ENCODE assay signal across 17 cellular contexts in genomic region chr15:67179411-67179995, GRCh38.
DNase-seq lines count a peak whose midpoint lies in the region; ATAC-seq and TF ChIP-seq lines count a peak whose summit lies in the region.
"Had no signal": no experiment of that assay in that cellular context is flagged by ENCODE, and none has a peak within 500 bp of the region (broad histone marks: within the 10 kb centered on the region; RNA-seq: fewer than 3 reads in every experiment).

No MANE protein-coding gene starts in this region.

- no peaks in the 10 kb centered on the region for H3K9me3 Mint-ChIP-seq in HFFc6
- H3K9me3 Mint-ChIP-seq: activated naive CD8-positive, alpha-beta T cell treated with anti-CD3 and anti-CD28 coated beads, Interleukin-2, amount 10 ng/mL, durations not matched to agents 7 days and 5 days; naive thymus-derived CD8-positive, alpha-beta T cell had no signal

- TF ChIP-seq POLR2A in gastrocnemius medialis (IDR thresholded peaks at IDR 0.05) = no peak

- peaks cover 16% of the 10 kb centered on the region for H3F3A ChIP-seq in SK-N-SH (replicated peaks; ENCODE audit: insufficient read depth)

- H3K36me3 ChIP-seq in SK-N-SH (replicated peaks in 1 of 2; ENCODE audit: control insufficient read depth in 1 of 2, insufficient read depth in 2 of 2, low read length in 1 of 2) = peaks cover 5 to 13% of the 10 kb centered on the region in 2 experiments
- peaks cover 0 to 6% of the 10 kb centered on the region in 2 donors for H3K36me3 ChIP-seq in gastrocnemius medialis

- POLR2A ChIA-PET in SK-N-SH (lab: Yijun Ruan, JAX) = no interaction called here

- 88% methylated on average over 8 of the region's 9 CpGs for WGBS in SK-N-SH (ENCODE audit: low lambda C conversion rate)

- H3K4me3 ChIP-seq in SK-N-SH (ENCODE audit: low read depth in 2 of 2, low read length in 1 of 2) = no peak overlapping the region
- H3K4me3 ChIP-seq in coronary artery = no peak overlapping the region
- H3K4me3 ChIP-seq in gastrocnemius medialis = no peak overlapping the region
- H3K4me3 ChIP-seq: Peyer's patch had no signal

- H3K9me3 ChIP-seq in SK-N-SH (no peaks in the 10 kb centered on the region), gastrocnemius medialis (no peaks in the 10 kb centered on the region)
- H3K9me3 ChIP-seq: Peyer's patch had no signal

- no peaks in the 10 kb centered on the region for H4K20me1 ChIP-seq in SK-N-SH (ENCODE audit: insufficient read depth)

- TF ChIP-seq CTCF in SK-N-SH (IDR thresholded peaks at IDR 0.05) = no peak
- no peak for TF ChIP-seq CTCF in HFFc6 (IDR thresholded peaks at IDR 0.05)
- TF ChIP-seq CTCF in coronary artery (IDR thresholded peaks at IDR 0.05) = no peak
- no peak for TF ChIP-seq CTCF in gastrocnemius medialis (IDR thresholded peaks at IDR 0.05 in 4 of 5, conservative IDR thresholded peaks at IDR 0.05 in 1 of 5)

- no peak for DNase-seq in SK-N-SH
- no peak for DNase-seq in HFFc6
- peak; percentile 61 for DNase-seq in coronary artery (ENCODE audit: low spot score)
- peak in 1 of 2 donors; percentile 8 for DNase-seq in gastrocnemius medialis
- DNase-seq in inferior parietal cortex (ENCODE audit: extremely low spot score) = no peak
- DNase-seq in EL = no peak
- DNase-seq: activated CD8-positive, alpha-beta memory T cell treated with anti-CD3 and anti-CD28 coated beads for 24 hours; activated naive CD8-positive, alpha-beta T cell treated with anti-CD3 and anti-CD28 coated beads, Interleukin-2, amount 10 ng/mL, durations not matched to agents 7 days and 5 days; left colon; NCI-H1436 treated with DMSO at 0.1 percent for 48 hours; stimulated activated naive CD4-positive, alpha-beta T cell treated with Interleukin-2 at 50 U/mL for 16 hours had no signal

- H2AFZ ChIP-seq in SK-N-SH (ENCODE audit: low read depth) = no peak overlapping the region

- TF ChIP-seq RAD21 in SK-N-SH (IDR thresholded peaks at IDR 0.05; ENCODE audit: low read length) = no peak

- H3K4me2 ChIP-seq in SK-N-SH = no peak overlapping the region
- H3K4me2 ChIP-seq: KMS-11 had no signal

- in situ Hi-C loops in gastrocnemius medialis (cut with MboI; ENCODE audit: low sequenced_read_pairs in 4 of 4) = no loop called here

- peak overlapping the region; percentile 36; the same call in 1 of the 2 replicates for H3K9ac ChIP-seq in SK-N-SH
- H3K9ac ChIP-seq: KMS-11 had no signal

- peaks cover 23% of the 10 kb centered on the region for H3K79me2 ChIP-seq in SK-N-SH (ENCODE audit: insufficient read depth)

- peak overlapping the region; percentile 90 for H3K27ac Mint-ChIP-seq in HFFc6
- H3K27ac Mint-ChIP-seq: activated naive CD8-positive, alpha-beta T cell treated with anti-CD3 and anti-CD28 coated beads, Interleukin-2, amount 10 ng/mL, durations not matched to agents 7 days and 5 days had no signal

- ATAC-seq in SK-N-SH treated with all-trans-retinoic acid at 6 μM for 48 hours = no peak
- no peak for ATAC-seq in gastrocnemius medialis
- ATAC-seq in esophagus mucosa = no peak
- ATAC-seq: left colon; naive thymus-derived CD8-positive, alpha-beta T cell had no signal

- H3K27ac ChIP-seq in SK-N-SH (ENCODE audit: low read depth in 2 of 2, low read length in 1 of 2) (peak overlapping the region in 1 of 2 experiments; percentile 89; a peak in 2 of 4 replicates), coronary artery (no peak overlapping the region), gastrocnemius medialis (peak overlapping the region; percentile 61 to 99 (median 95))
- H3K27ac ChIP-seq: epithelial cell of prostate, KMS-11 had no signal

- H3K9me2 ChIP-seq in SK-N-SH = no peaks in the 10 kb centered on the region

- no peak for TF ChIP-seq EP300 in SK-N-SH (IDR thresholded peaks at IDR 0.05; ENCODE audit: borderline replicate concordance in 1 of 2, low read depth in 1 of 2, low read length in 1 of 2)

- peaks cover 84% of the 10 kb centered on the region for H3K4me1 Mint-ChIP-seq in HFFc6 (ENCODE audit: low read depth)

- peaks cover 40% of the 10 kb centered on the region for H3K27me3 Mint-ChIP-seq in HFFc6 (ENCODE audit: insufficient read depth)
- H3K27me3 Mint-ChIP-seq: activated naive CD8-positive, alpha-beta T cell treated with anti-CD3 and anti-CD28 coated beads, Interleukin-2, amount 10 ng/mL, durations not matched to agents 7 days and 5 days; naive thymus-derived CD8-positive, alpha-beta T cell had no signal

- intact Hi-C loops in gastrocnemius medialis (cut with DNase I; ENCODE audit: low total_unique reads) = no loop called here

- H3K4me1 ChIP-seq in SK-N-SH (ENCODE audit: control insufficient read depth in 1 of 2, insufficient read depth in 2 of 2, low read depth in 1 of 2, low read length in 1 of 2) = peaks cover 42 to 48% of the 10 kb centered on the region in 2 experiments; a peak in 3 of 4 replicates
- H3K4me1 ChIP-seq in gastrocnemius medialis = peaks cover 43 to 71% of the 10 kb centered on the region in 2 donors

- CTCF ChIA-PET in SK-N-SH (lab: Yijun Ruan, JAX) = interaction anchor here (1.7 kb wide), 1 partner anchor 12 kb away, joined by 6 read pairs; no protein-coding TSS in a partner anchor

- H3K27me3 ChIP-seq in SK-N-SH (ENCODE audit: insufficient read depth) (no peaks in the 10 kb centered on the region), gastrocnemius medialis (no peaks in the 10 kb centered on the region)
- H3K27me3 ChIP-seq: Peyer's patch had no signal

- H3K36me3 Mint-ChIP-seq in HFFc6 (ENCODE audit: low read depth) = peaks cover 58% of the 10 kb centered on the region
- H3K36me3 Mint-ChIP-seq: activated naive CD8-positive, alpha-beta T cell treated with anti-CD3 and anti-CD28 coated beads, Interleukin-2, amount 10 ng/mL, durations not matched to agents 7 days and 5 days had no signal

- H3K4me3 Mint-ChIP-seq in HFFc6 = peak overlapping the region; percentile 16
- H3K4me3 Mint-ChIP-seq: activated naive CD8-positive, alpha-beta T cell treated with anti-CD3 and anti-CD28 coated beads, Interleukin-2, amount 10 ng/mL, durations not matched to agents 7 days and 5 days; naive thymus-derived CD8-positive, alpha-beta T cell had no signal

TF ChIP-seq in SK-N-SH, 30 proteins besides CTCF, POLR2A, EP300 and RAD21:
- no peak for TF ChIP-seq NFIC (IDR thresholded peaks at IDR 0.05; ENCODE audit: borderline replicate concordance)
- no peak for TF ChIP-seq POLR2AphosphoS5 (IDR thresholded peaks at IDR 0.05; ENCODE audit: low read depth, low read length)
- TF ChIP-seq RFX5 (IDR thresholded peaks at IDR 0.05; ENCODE audit: low read length) = no peak
- TF ChIP-seq FOXM1 (IDR thresholded peaks at IDR 0.05; ENCODE audit: low read depth) = no peak
- no peak for TF ChIP-seq PBX3 (IDR thresholded peaks at IDR 0.05)
- TF ChIP-seq YY1 (IDR thresholded peaks at IDR 0.05; ENCODE audit: low read depth) = no peak
- no peak for TF ChIP-seq ELF1 (IDR thresholded peaks at IDR 0.05)
- TF ChIP-seq CHD2 (IDR thresholded peaks at IDR 0.05; ENCODE audit: low read length, partially characterized antibody) = no peak

TF ChIP-seq in SK-N-SH treated with all-trans-retinoic acid at 6 μM for 48 hours, 23 proteins besides CTCF, POLR2A, EP300 and RAD21:
- no peak for TF ChIP-seq ZC3H10 (CRISPR knock-in tag; IDR thresholded peaks at IDR 0.05)
TF ChIP-seq in SK-N-SH treated with all-trans-retinoic acid at 6 μM for 48 hours: peak in this region for 0.

Comparison
In these comparisons a context has a peak if more than half of its experiments do, and no peak if none do; other contexts are left out.
1. H3K27ac ChIP-seq: peak in gastrocnemius medialis (4 of 4); none in coronary artery (0 of 2).